ENCODE assay signal across 8 cellular contexts in the genomic region with DNA sequence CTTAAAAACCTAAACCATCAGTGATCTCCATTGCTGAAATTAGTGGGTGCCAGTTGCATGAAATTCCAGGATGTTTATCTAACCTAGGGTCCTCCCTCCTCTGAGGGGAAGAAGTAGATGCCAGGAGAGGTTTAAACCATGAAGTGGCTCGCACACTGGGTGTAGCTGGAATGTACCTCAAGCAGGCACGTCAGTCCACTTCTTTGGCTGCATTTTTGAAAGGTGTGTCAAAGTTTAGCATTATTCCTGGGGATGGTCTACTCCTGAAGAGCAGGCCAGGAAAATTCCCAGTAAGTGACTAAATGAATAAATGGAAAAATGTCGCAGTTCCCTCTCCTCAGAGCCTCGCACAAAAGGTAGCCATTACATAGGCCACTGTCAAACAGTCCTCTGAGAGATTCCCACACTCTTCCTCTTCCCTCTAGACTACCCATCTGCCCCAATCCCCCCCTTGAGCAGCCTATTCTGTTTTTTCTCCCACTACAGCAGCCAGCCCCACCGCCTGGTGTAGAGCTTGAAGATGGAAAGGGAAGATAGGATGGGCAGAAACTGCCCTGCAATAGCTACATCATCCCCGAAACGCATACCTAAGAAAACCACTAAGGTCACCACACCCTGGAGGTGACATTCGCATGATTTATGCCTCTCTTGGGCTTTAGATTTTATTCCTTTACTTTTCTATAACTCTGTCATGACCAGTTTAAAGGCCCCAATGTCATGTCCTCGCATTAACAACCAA. TPM values are rescaled to one million over a fixed set of nuclear protein-coding genes. Genes with fewer than 3 reads are reported as not detected.
A peak's percentile ranks its signal among the peaks of the same experiment; 100 is the strongest.
DNase-seq lines count a peak whose midpoint lies in the region; ATAC-seq, FAIRE-seq and TF ChIP-seq lines count a peak whose summit lies in the region.

No MANE protein-coding gene starts in this region.

- DNase-seq in H54 (ENCODE audit: insufficient read length, low spot score) (peak; percentile 22), RWPE2 (ENCODE audit: low spot score) (peak; percentile 89), epithelial cell of proximal tubule (ENCODE audit: low read depth) (no peak), renal cortical epithelial cell (ENCODE audit: low read depth) (peak; percentile 49), NCI-H1048 (lab: John Stamatoyannopoulos, UW) (no peak), G401 (ENCODE audit: low spot score) (no peak), hypothalamus (lab: John Stamatoyannopoulos, UW) (no peak)

- peak overlapping the region; percentile 96 for H3K27ac ChIP-seq in RWPE2 (ENCODE audit: poor library complexity, severe bottlenecking)

- TF ChIP-seq CTCF in RWPE2 (IDR thresholded peaks at IDR 0.05; ENCODE audit: poor library complexity, severe bottlenecking) (no peak), epithelial cell of proximal tubule (conservative IDR thresholded peaks at IDR 0.05; ENCODE audit: low read depth, low read length) (no peak)

- H3K9me3 ChIP-seq in RWPE2 (ENCODE audit: severe bottlenecking): no peaks in the 10 kb centered on the region

- FAIRE-seq in H54 (lab: Jason Lieb, UNC): peak; percentile 69

- peaks cover 30% of the 10 kb centered on the region for H3K36me3 ChIP-seq in RWPE2 (ENCODE audit: low read depth)

- H3K4me3 ChIP-seq in RWPE2 (ENCODE audit: severe bottlenecking): peak overlapping the region; percentile 86
- peak overlapping the region; percentile 97 for H3K4me3 ChIP-seq in epithelial cell of proximal tubule (ENCODE audit: low read depth, low read length)

- H3K27me3 ChIP-seq in RWPE2 (ENCODE audit: insufficient read depth, poor library complexity, severe bottlenecking): no peaks in the 10 kb centered on the region

- ATAC-seq in RWPE2 (ENCODE audit: low read depth): peak; percentile 78
- ATAC-seq in GM19452 (IDR thresholded peaks at IDR 0.05; ENCODE audit: unreplicated experiment): no peak

- in situ Hi-C loops in G401 (cut with HindIII; ENCODE audit: low sequenced_read_pairs): no loop called here

- no peak for TF ChIP-seq POLR2A in H54 (IDR thresholded peaks at IDR 0.05; ENCODE audit: low read depth, low read length)

- peaks cover 47% of the 10 kb centered on the region for H3K4me1 ChIP-seq in RWPE2 (ENCODE audit: insufficient read depth, poor library complexity, severe bottlenecking)

RNA-seq across cellular contexts. Expression of a gene that starts 0.7 kb away (rescaled TPM):
- total RNA-seq in epithelial cell of proximal tubule (36.0 and 42.2 TPM in 2 replicates), renal cortical epithelial cell (71.9 and 106 TPM in 2 replicates)
- total RNA-seq in G401 (2014; rRNA removed; shearing (Covaris generic)): 20.4 and 28.8 TPM in 2 replicates

Comparison
In these comparisons a context has a peak if more than half of its experiments do, and no peak if none do; other contexts are left out.
1. DNase-seq: peak in H54 (single experiment), RWPE2 (single experiment) and renal cortical epithelial cell (single experiment); none in epithelial cell of proximal tubule (single experiment), NCI-H1048 (single experiment), G401 (single experiment) and hypothalamus (0 of 51).